Comparison of ENCODE assay signal across 9 cellular contexts in the genomic region with DNA sequence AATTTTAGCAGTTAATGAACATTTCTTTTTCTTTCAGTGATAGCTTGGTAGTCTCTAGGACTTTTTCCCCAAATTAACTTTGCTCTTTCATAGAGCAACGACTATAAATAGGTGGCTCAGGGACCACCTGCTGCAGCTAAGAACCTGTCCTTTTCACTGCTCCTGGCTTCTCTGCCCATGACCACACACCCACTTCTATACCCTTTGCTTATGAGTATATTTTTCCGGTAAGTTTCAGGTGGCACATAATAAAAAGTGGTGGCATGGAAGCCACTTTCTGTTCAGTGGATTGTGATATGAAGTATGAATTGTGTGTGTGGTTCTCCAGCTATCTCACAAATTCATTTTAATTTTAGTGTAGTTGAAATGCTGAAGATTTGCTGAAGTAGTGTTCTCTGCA. TPM values are rescaled to one million over a fixed set of nuclear protein-coding genes. Genes with fewer than 3 reads are reported as not detected.
DNase-seq lines count a peak whose midpoint lies in the region; ATAC-seq, FAIRE-seq and TF ChIP-seq lines count a peak whose summit lies in the region.
"Had no signal": no experiment of that assay in that cellular context is flagged by ENCODE, and none has a peak within 500 bp of the region (broad histone marks: within the 10 kb centered on the region; RNA-seq: fewer than 3 reads in every experiment).

No MANE protein-coding gene starts in this region.

- H3K9me3 Mint-ChIP-seq in activated T-helper 1 cell treated with anti-CD3 and anti-CD28 coated beads, Interleukin-12 subunit alpha, Interleukin-12 subunit beta, Interleukin-2, Interleukin-4 antibody, amounts not matched to agents 30 ng/mL and 10 ng/mL and 1 ng/mL, durations not matched to agents 14 hours and 24 hours and 36 hours: no peaks in the 10 kb centered on the region

- H3K27me3 Mint-ChIP-seq in activated T-helper 1 cell treated with anti-CD3 and anti-CD28 coated beads, Interleukin-12 subunit alpha, Interleukin-12 subunit beta, Interleukin-2, Interleukin-4 antibody, amounts not matched to agents 30 ng/mL and 10 ng/mL and 1 ng/mL, durations not matched to agents 14 hours and 24 hours and 36 hours (ENCODE audit: insufficient read depth): peaks cover 7% of the 10 kb centered on the region

- H3K4me1 Mint-ChIP-seq in activated T-helper 1 cell treated with anti-CD3 and anti-CD28 coated beads, Interleukin-12 subunit alpha, Interleukin-12 subunit beta, Interleukin-2, Interleukin-4 antibody, amounts not matched to agents 30 ng/mL and 10 ng/mL and 1 ng/mL, durations not matched to agents 14 hours and 24 hours and 36 hours (ENCODE audit: low read depth): peaks cover 42% of the 10 kb centered on the region

- H3K36me3 ChIP-seq in right atrium auricular region: peaks cover 29% of the 10 kb centered on the region
- H3K36me3 ChIP-seq in lower lobe of right lung: peaks cover 38% of the 10 kb centered on the region
- H3K36me3 ChIP-seq: uterus had no signal

- peaks cover 0 to 21% of the 10 kb centered on the region in 2 donors for H3K4me1 ChIP-seq in right atrium auricular region
- H3K4me1 ChIP-seq in lower lobe of right lung: peaks cover 23% of the 10 kb centered on the region

- H3K4me3 Mint-ChIP-seq in activated T-helper 1 cell treated with anti-CD3 and anti-CD28 coated beads, Interleukin-12 subunit alpha, Interleukin-12 subunit beta, Interleukin-2, Interleukin-4 antibody, amounts not matched to agents 30 ng/mL and 10 ng/mL and 1 ng/mL, durations not matched to agents 14 hours and 24 hours and 36 hours: peak overlapping the region; percentile 87

- H3K27ac ChIP-seq in right atrium auricular region: peak overlapping the region; percentile 98 to 99
- H3K27ac ChIP-seq in lower lobe of right lung: no peak overlapping the region

- DNase-seq in right atrium auricular region (ENCODE audit: low spot score) (no peak), cardiac septum (ENCODE audit: low spot score) (no peak), lower lobe of right lung (no peak), RCC 7860 (ENCODE audit: low spot score) (no peak), activated gamma-delta T cell (lab: John Stamatoyannopoulos, UW) (no peak), head of caudate nucleus (no peak), superior temporal gyrus (ENCODE audit: extremely low spot score) (no peak)
- DNase-seq in activated T-helper 1 cell treated with anti-CD3 and anti-CD28 coated beads, Interleukin-12 subunit alpha, Interleukin-12 subunit beta, Interleukin-2, Interleukin-4 antibody, amounts not matched to agents 30 ng/mL and 10 ng/mL and 1 ng/mL, durations not matched to agents 14 hours and 24 hours and 36 hours (ENCODE audit: low spot score): no peak
- DNase-seq: uterus had no signal

- no peak for TF ChIP-seq CTCF in right atrium auricular region (IDR thresholded peaks at IDR 0.05)
- no peak for TF ChIP-seq CTCF in lower lobe of right lung (IDR thresholded peaks at IDR 0.05)

- intact Hi-C loops in cardiac septum (cut with DNase I): loop anchor here (2.0 kb wide), 1 partner anchor 95 kb away; no protein-coding TSS in a partner anchor
- intact Hi-C loops in activated T-helper 1 cell treated with anti-CD3 and anti-CD28 coated beads, Interleukin-12 subunit alpha, Interleukin-12 subunit beta, Interleukin-2, Interleukin-4 antibody, amounts not matched to agents 30 ng/mL and 10 ng/mL and 1 ng/mL, durations not matched to agents 14 hours and 24 hours and 36 hours (cut with micrococcal nuclease): loop anchor here (1.0 to 10.0 kb wide), 5 partner anchors 35 to 579 kb away; a partner anchor contains a TSS
- intact Hi-C loops in lower lobe of right lung (cut with DNase I): no loop called here
- intact Hi-C loops in head of caudate nucleus (cut with DNase I): no loop called here

- peak overlapping the region; percentile 66 to 87 for H3K4me3 ChIP-seq in right atrium auricular region
- peak overlapping the region; percentile 79 for H3K4me3 ChIP-seq in lower lobe of right lung

- H3K27me3 ChIP-seq in right atrium auricular region (no peaks in the 10 kb centered on the region), lower lobe of right lung (ENCODE audit: low read depth) (no peaks in the 10 kb centered on the region)
- H3K27me3 ChIP-seq: uterus had no signal

- peaks cover 23% of the 10 kb centered on the region for H3K36me3 Mint-ChIP-seq in activated T-helper 1 cell treated with anti-CD3 and anti-CD28 coated beads, Interleukin-12 subunit alpha, Interleukin-12 subunit beta, Interleukin-2, Interleukin-4 antibody, amounts not matched to agents 30 ng/mL and 10 ng/mL and 1 ng/mL, durations not matched to agents 14 hours and 24 hours and 36 hours (ENCODE audit: low read depth)

- no peak for ATAC-seq in lower lobe of right lung

- H3K9me3 ChIP-seq in right atrium auricular region: no peaks in the 10 kb centered on the region
- no peaks in the 10 kb centered on the region for H3K9me3 ChIP-seq in lower lobe of right lung
- H3K9me3 ChIP-seq: uterus had no signal

- H3K27ac Mint-ChIP-seq in activated T-helper 1 cell treated with anti-CD3 and anti-CD28 coated beads, Interleukin-12 subunit alpha, Interleukin-12 subunit beta, Interleukin-2, Interleukin-4 antibody, amounts not matched to agents 30 ng/mL and 10 ng/mL and 1 ng/mL, durations not matched to agents 14 hours and 24 hours and 36 hours: peak overlapping the region; percentile 92

- FAIRE-seq in RCC 7860 (lab: Jason Lieb, UNC): no peak

RNA-seq across cellular contexts. Expression of a gene that starts 1.2 kb away (rescaled TPM):
- total RNA-seq in right atrium auricular region: 10 to 100 TPM in 1 of 2 donors, 1 to 10 TPM in 1; 9.9 to 10.4 TPM
- total RNA-seq in cardiac septum: 15.5 TPM
- total RNA-seq in activated T-helper 1 cell treated with anti-CD3 and anti-CD28 coated beads, Interleukin-12 subunit alpha, Interleukin-12 subunit beta, Interleukin-2, Interleukin-4 antibody, amounts not matched to agents 30 ng/mL and 10 ng/mL and 1 ng/mL, durations not matched to agents 14 hours and 24 hours and 36 hours: 26.7 and 28.6 TPM in 2 replicates
- total RNA-seq in lower lobe of right lung: 21.5 TPM

RNA-seq across cellular contexts. Expression of a gene that starts 36.7 kb away (rescaled TPM):
- 10 to 100 TPM; 13.8 to 19.0 TPM for total RNA-seq in right atrium auricular region
- total RNA-seq in cardiac septum: 48.7 TPM
- not detected in 2 replicates for total RNA-seq in activated T-helper 1 cell treated with anti-CD3 and anti-CD28 coated beads, Interleukin-12 subunit alpha, Interleukin-12 subunit beta, Interleukin-2, Interleukin-4 antibody, amounts not matched to agents 30 ng/mL and 10 ng/mL and 1 ng/mL, durations not matched to agents 14 hours and 24 hours and 36 hours
- 38.6 TPM for total RNA-seq in lower lobe of right lung

Comparison
In these comparisons a context has a peak if more than half of its experiments do, and no peak if none do; other contexts are left out.
1. RNA of a gene that starts 36.7 kb away (total RNA-seq): 48.7 TPM in cardiac septum (single experiment), 38.6 TPM in lower lobe of right lung (single experiment) and 13.8 to 19.0 TPM in right atrium auricular region; not detected in activated T-helper 1 cell treated with anti-CD3 and anti-CD28 coated beads, Interleukin-12 subunit alpha, Interleukin-12 subunit beta, Interleukin-2, Interleukin-4 antibody, amounts not matched to agents 30 ng/mL and 10 ng/mL and 1 ng/mL, durations not matched to agents 14 hours and 24 hours and 36 hours; every median in the first group is over 10 times any median in the second.
2. intact Hi-C loops: an anchor here in cardiac septum (2.0 kb wide) and activated T-helper 1 cell treated with anti-CD3 and anti-CD28 coated beads, Interleukin-12 subunit alpha, Interleukin-12 subunit beta, Interleukin-2, Interleukin-4 antibody, amounts not matched to agents 30 ng/mL and 10 ng/mL and 1 ng/mL, durations not matched to agents 14 hours and 24 hours and 36 hours (1.0 to 10.0 kb wide); none called in lower lobe of right lung and head of caudate nucleus.